ENCODE assay signal across 1 cellular context in the genomic region with DNA sequence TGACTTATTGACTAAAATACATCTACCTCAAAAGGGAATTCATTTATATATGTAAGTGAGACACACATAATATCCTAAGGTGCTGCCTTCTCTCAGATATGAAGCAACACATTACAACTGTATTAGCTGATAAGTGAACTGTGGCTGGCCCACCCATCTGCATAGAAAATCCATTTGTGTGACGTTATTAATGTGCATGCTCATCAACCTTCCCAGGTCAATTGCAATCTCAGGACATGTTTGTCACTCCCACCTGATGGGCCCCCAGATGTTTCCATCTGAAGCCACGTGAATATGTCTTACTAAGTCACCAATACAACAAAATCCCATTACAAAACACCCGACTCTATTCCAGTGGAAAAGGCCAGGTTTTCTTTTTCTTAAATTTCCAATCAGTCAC.
A peak's percentile ranks its signal among the peaks of the same experiment; 100 is the strongest.
TF ChIP-seq lines count a peak whose summit lies in the region.

No MANE protein-coding gene starts in this region.

TF ChIP-seq in K562, 482 proteins besides CTCF, POLR2A, EP300 and RAD21:
- TF ChIP-seq, protein P1, sequence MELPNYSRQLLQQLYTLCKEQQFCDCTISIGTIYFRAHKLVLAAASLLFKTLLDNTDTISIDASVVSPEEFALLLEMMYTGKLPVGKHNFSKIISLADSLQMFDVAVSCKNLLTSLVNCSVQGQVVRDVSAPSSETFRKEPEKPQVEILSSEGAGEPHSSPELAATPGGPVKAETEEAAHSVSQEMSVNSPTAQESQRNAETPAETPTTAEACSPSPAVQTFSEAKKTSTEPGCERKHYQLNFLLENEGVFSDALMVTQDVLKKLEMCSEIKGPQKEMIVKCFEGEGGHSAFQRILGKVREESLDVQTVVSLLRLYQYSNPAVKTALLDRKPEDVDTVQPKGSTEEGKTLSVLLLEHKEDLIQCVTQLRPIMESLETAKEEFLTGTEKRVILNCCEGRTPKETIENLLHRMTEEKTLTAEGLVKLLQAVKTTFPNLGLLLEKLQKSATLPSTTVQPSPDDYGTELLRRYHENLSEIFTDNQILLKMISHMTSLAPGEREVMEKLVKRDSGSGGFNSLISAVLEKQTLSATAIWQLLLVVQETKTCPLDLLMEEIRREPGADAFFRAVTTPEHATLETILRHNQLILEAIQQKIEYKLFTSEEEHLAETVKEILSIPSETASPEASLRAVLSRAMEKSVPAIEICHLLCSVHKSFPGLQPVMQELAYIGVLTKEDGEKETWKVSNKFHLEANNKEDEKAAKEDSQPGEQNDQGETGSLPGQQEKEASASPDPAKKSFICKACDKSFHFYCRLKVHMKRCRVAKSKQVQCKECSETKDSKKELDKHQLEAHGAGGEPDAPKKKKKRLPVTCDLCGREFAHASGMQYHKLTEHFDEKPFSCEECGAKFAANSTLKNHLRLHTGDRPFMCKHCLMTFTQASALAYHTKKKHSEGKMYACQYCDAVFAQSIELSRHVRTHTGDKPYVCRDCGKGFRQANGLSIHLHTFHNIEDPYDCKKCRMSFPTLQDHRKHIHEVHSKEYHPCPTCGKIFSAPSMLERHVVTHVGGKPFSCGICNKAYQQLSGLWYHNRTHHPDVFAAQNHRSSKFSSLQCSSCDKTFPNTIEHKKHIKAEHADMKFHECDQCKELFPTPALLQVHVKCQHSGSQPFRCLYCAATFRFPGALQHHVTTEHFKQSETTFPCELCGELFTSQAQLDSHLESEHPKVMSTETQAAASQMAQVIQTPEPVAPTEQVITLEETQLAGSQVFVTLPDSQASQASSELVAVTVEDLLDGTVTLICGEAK (IDR thresholded peaks at IDR 0.05), result no peak
- TF ChIP-seq, protein P1 (CRISPR knock-in tag; IDR thresholded peaks at IDR 0.05), result no peak
- TF ChIP-seq ZNF134 (CRISPR knock-in tag; conservative IDR thresholded peaks at IDR 0.05), result peak; percentile 44
- TF ChIP-seq CEBPB (tag; IDR thresholded peaks at IDR 0.05), result peak; percentile 55
- TF ChIP-seq NCOA6 (IDR thresholded peaks at IDR 0.05), result no peak
